ENCODE assay signal across 18 cellular contexts in genomic region chr1:185601189-185601588, GRCh38.
DNase-seq lines count a peak whose midpoint lies in the region; ATAC-seq and TF ChIP-seq lines count a peak whose summit lies in the region.
"Had no signal": no experiment of that assay in that cellular context is flagged by ENCODE, and none has a peak within 500 bp of the region (broad histone marks: within the 10 kb centered on the region; RNA-seq: fewer than 3 reads in every experiment).

No MANE protein-coding gene starts in this region.

- no peaks in the 10 kb centered on the region for H3K4me1 Mint-ChIP-seq in MCF 10A (ENCODE audit: insufficient read depth, unreplicated experiment)
- H3K4me1 Mint-ChIP-seq in activated CD4-positive, alpha-beta T cell treated with anti-CD3 and anti-CD28 coated beads, Interleukin-2, amount 10 ng/mL, durations not matched to agents 24 days and 14 days: peaks cover under 1% of the 10 kb centered on the region
- H3K4me1 Mint-ChIP-seq: nephron had no signal

- H3K27ac Mint-ChIP-seq in MCF 10A (ENCODE audit: low read depth, unreplicated experiment): no peak overlapping the region
- H3K27ac Mint-ChIP-seq in activated CD4-positive, alpha-beta T cell treated with anti-CD3 and anti-CD28 coated beads, Interleukin-2, amount 10 ng/mL, durations not matched to agents 24 days and 14 days: no peak overlapping the region
- H3K27ac Mint-ChIP-seq: activated T-helper 2 cell treated with anti-CD3 and anti-CD28 coated beads, Interferon-gamma antibody, Interleukin-2, Interleukin-4, amounts not matched to agents 10 μg/mL and 5 μg/mL and 100 μg/mL, durations not matched to agents 14 hours and 24 hours and 36 hours; nephron had no signal

- no peaks in the 10 kb centered on the region for H3K36me3 Mint-ChIP-seq in MCF 10A (ENCODE audit: insufficient read depth, unreplicated experiment)
- H3K36me3 Mint-ChIP-seq in activated CD4-positive, alpha-beta T cell treated with anti-CD3 and anti-CD28 coated beads, Interleukin-2, amount 10 ng/mL, durations not matched to agents 24 days and 14 days (ENCODE audit: low read depth): no peaks in the 10 kb centered on the region

- no peaks in the 10 kb centered on the region for H3K27me3 Mint-ChIP-seq in MCF 10A (ENCODE audit: insufficient read depth, unreplicated experiment)
- H3K27me3 Mint-ChIP-seq in activated CD4-positive, alpha-beta T cell treated with anti-CD3 and anti-CD28 coated beads, Interleukin-2, amount 10 ng/mL, durations not matched to agents 24 days and 14 days: no peaks in the 10 kb centered on the region

- intact Hi-C loops in MCF 10A (cut with micrococcal nuclease): no loop called here
- intact Hi-C loops in activated CD4-positive, alpha-beta T cell treated with anti-CD3 and anti-CD28 coated beads, Interleukin-2, amount 10 ng/mL, durations not matched to agents 24 days and 14 days (cut with micrococcal nuclease): no loop called here

- no peak for TF ChIP-seq CTCF in MCF 10A (IDR thresholded peaks at IDR 0.05; ENCODE audit: unreplicated experiment)

- ATAC-seq in GM18502 (IDR thresholded peaks at IDR 0.05; ENCODE audit: poor library complexity, unreplicated experiment) (peak; percentile 49), GM19395 (IDR thresholded peaks at IDR 0.05; ENCODE audit: unreplicated experiment) (peak; percentile 61), HG02759 (IDR thresholded peaks at IDR 0.05; ENCODE audit: unreplicated experiment) (peak; percentile 41), HG03565 (IDR thresholded peaks at IDR 0.05; ENCODE audit: unreplicated experiment) (peak; percentile 53), HG02840 (IDR thresholded peaks at IDR 0.05; ENCODE audit: low FRiP score, unreplicated experiment) (no peak)
- ATAC-seq: lower lobe of right lung had no signal

- BruUV-seq in MCF 10A (replicated peaks; lab: Mats Ljungman, UMichigan): no TSS peak

- no peaks in the 10 kb centered on the region for H3K9me3 Mint-ChIP-seq in MCF 10A (ENCODE audit: unreplicated experiment)
- H3K9me3 Mint-ChIP-seq in activated CD4-positive, alpha-beta T cell treated with anti-CD3 and anti-CD28 coated beads, Interleukin-2, amount 10 ng/mL, durations not matched to agents 24 days and 14 days: no peaks in the 10 kb centered on the region
- H3K9me3 Mint-ChIP-seq: activated T-helper 2 cell treated with anti-CD3 and anti-CD28 coated beads, Interferon-gamma antibody, Interleukin-2, Interleukin-4, amounts not matched to agents 10 μg/mL and 5 μg/mL and 100 μg/mL, durations not matched to agents 14 hours and 24 hours and 36 hours; nephron had no signal

- DNase-seq in MCF 10A (ENCODE audit: unreplicated experiment) (no peak), NCI-H2029 (lab: John Stamatoyannopoulos, UW) (no peak)
- no peak for DNase-seq in activated CD4-positive, alpha-beta T cell treated with anti-CD3 and anti-CD28 coated beads, Interleukin-2, amount 10 ng/mL, durations not matched to agents 24 days and 14 days
- DNase-seq: activated CD4-positive, alpha-beta T cell treated with anti-CD3 and anti-CD28 coated beads, Interleukin-2, amount 50 U/mL, for 1 hour; dermis blood vessel endothelial cell; GM23248; lower lobe of right lung; NCI-H1092 treated with DMSO at 0.1 percent for 48 hours; NCI-H446 treated with DMSO at 0.1 percent for 48 hours; Peyer's patch; stimulated activated CD4-positive, alpha-beta T cell treated with anti-CD3 and anti-CD28 coated beads, Interleukin-2, amount 100 ng/mL, for 24 hours had no signal

- no peak overlapping the region for H3K4me3 Mint-ChIP-seq in MCF 10A (ENCODE audit: unreplicated experiment)
- no peak overlapping the region for H3K4me3 Mint-ChIP-seq in activated CD4-positive, alpha-beta T cell treated with anti-CD3 and anti-CD28 coated beads, Interleukin-2, amount 10 ng/mL, durations not matched to agents 24 days and 14 days
- H3K4me3 Mint-ChIP-seq: nephron had no signal

- CTCF ChIA-PET in MCF 10A (lab: Yijun Ruan, JAX): no interaction called here

- POLR2A ChIA-PET in MCF 10A (lab: Yijun Ruan, JAX): no interaction called here
